Comparison of ENCODE assay signal across 20 cellular contexts in the genomic region with DNA sequence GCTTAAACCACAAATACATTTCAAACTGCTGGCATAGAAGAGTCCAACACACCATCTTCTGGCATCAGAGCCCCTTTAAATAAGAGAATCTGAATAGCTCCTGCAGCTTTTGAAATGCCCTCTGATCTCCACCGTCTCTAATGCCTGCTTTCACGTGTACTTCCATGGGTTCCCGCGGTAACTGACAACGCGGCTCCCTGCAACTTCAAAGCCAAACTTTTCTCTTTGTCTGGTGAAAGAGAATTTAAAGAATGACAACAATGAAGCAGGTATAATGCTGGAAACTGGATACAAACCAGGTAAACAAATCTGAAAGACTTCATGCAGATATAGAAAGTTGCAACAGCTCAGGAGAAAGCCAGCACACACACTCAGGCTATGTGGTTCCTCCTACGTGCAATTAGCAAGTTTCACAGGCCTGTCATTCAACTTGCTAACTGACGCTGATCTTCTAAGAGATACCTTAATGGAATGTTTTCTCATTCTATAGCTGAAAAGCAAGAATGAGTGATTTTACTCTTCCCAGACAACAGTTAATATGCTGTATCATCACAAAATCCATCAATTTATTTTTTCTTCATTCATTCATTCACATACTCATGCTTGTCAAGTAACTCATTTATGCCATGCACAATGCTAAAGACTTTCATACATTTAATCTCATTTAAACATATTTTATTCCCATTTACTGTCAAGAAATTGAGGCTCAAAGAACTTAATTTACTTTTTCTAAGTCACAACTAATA.
DNase-seq lines count a peak whose midpoint lies in the region; ATAC-seq and TF ChIP-seq lines count a peak whose summit lies in the region.
"Had no signal": no experiment of that assay in that cellular context is flagged by ENCODE, and none has a peak within 500 bp of the region (broad histone marks: within the 10 kb centered on the region; RNA-seq: fewer than 3 reads in every experiment).

No MANE protein-coding gene starts in this region.

- H3K9me3 ChIP-seq in IMR-90 (ENCODE audit: control insufficient read depth, insufficient read depth, low read length): no peaks in the 10 kb centered on the region
- H3K9me3 ChIP-seq: Peyer's patch, psoas muscle had no signal

- H3K4ac ChIP-seq in IMR-90 (ENCODE audit: low read depth, low read length): no peak overlapping the region

- TF ChIP-seq CTCF in IMR-90 (conservative IDR thresholded peaks at IDR 0.05; ENCODE audit: low read depth, low read length) (no peak), progenitor cell of endocrine pancreas (IDR thresholded peaks at IDR 0.05; ENCODE audit: unreplicated experiment) (no peak), chondrocyte (IDR thresholded peaks at IDR 0.05) (no peak)

- H3K36me3 ChIP-seq in IMR-90 (ENCODE audit: control insufficient read depth, insufficient read depth, low read length): no peaks in the 10 kb centered on the region
- H3K36me3 ChIP-seq: Peyer's patch had no signal

- intact Hi-C loops in IMR-90 (cut with micrococcal nuclease): no loop called here

- H3K56ac ChIP-seq in IMR-90 (ENCODE audit: extremely low read depth, insufficient read depth, low read length): no peak overlapping the region

- no peak overlapping the region for H2AFZ ChIP-seq in IMR-90 (replicated peaks; ENCODE audit: low read length, poor library complexity)

- H3K4me3 ChIP-seq in IMR-90 (ENCODE audit: insufficient read depth, low read depth, low read length): no peak overlapping the region
- H3K4me3 ChIP-seq: Peyer's patch, psoas muscle had no signal

- DNase-seq in IMR-90 (no peak), astrocyte of the hippocampus (ENCODE audit: low read depth, low spot score) (peak; percentile 31), kidney glomerular epithelial cell (lab: John Stamatoyannopoulos, UW) (peak; percentile 6), progenitor cell of endocrine pancreas (ENCODE audit: low spot score, unreplicated experiment) (no peak), chondrocyte (ENCODE audit: low spot score) (no peak), GDM1 (lab: John Stamatoyannopoulos, UW) (no peak), NCI-H1930 (lab: John Stamatoyannopoulos, UW) (no peak)
- DNase-seq in central memory CD4-positive, alpha-beta T cell: no peak
- DNase-seq: activated CD4-positive, alpha-beta memory T cell treated with anti-CD3 and anti-CD28 coated beads for 36 hours; activated T-cell treated with anti-CD3 and anti-CD28 coated beads for 4 hours; AML-193; amygdala; DMS79 treated with DMSO at 0.1 percent for 48 hours; effector CD4-positive, alpha-beta T cell; naive thymus-derived CD8-positive, alpha-beta T cell; NCI-H1436 treated with DMSO at 0.1 percent for 48 hours; NCI-H82; Peyer's patch; psoas muscle had no signal

- no peak overlapping the region for H2BK15ac ChIP-seq in IMR-90 (ENCODE audit: low read depth, low read length)

- H3K27me3 ChIP-seq in IMR-90 (ENCODE audit: control insufficient read depth, insufficient read depth, low read length): no peaks in the 10 kb centered on the region
- H3K27me3 ChIP-seq: Peyer's patch had no signal

- H3K27me3 Mint-ChIP-seq in progenitor cell of endocrine pancreas (no peaks in the 10 kb centered on the region), chondrocyte (ENCODE audit: low read depth) (peaks cover 3% of the 10 kb centered on the region)
- H3K27me3 Mint-ChIP-seq: memory B cell had no signal

- no peaks in the 10 kb centered on the region for H3K9me1 ChIP-seq in IMR-90 (ENCODE audit: insufficient read depth, low read length)

- no peak overlapping the region for H4K5ac ChIP-seq in IMR-90 (ENCODE audit: low read depth, low read length)

- no peak for TF ChIP-seq RAD21 in IMR-90 (IDR thresholded peaks at IDR 0.05; ENCODE audit: low read length)

- no peak for TF ChIP-seq POLR2A in IMR-90 (IDR thresholded peaks at IDR 0.05; ENCODE audit: low read depth, low read length)

- dilution Hi-C loops in IMR-90 (cut with HindIII; ENCODE audit: low sequenced_read_pairs, unreplicated experiment): no loop called here

- CTCF ChIA-PET in IMR-90 (lab: Yijun Ruan, JAX): no interaction called here

- H2BK20ac ChIP-seq in IMR-90 (ENCODE audit: low read depth, low read length): no peak overlapping the region

- peak overlapping the region; percentile 41 for H3K27ac Mint-ChIP-seq in progenitor cell of endocrine pancreas
- H3K27ac Mint-ChIP-seq in chondrocyte (ENCODE audit: unreplicated experiment): no peak overlapping the region
- H3K27ac Mint-ChIP-seq: activated CD4-positive, alpha-beta memory T cell treated with anti-CD3 and anti-CD28 coated beads for 36 hours; memory B cell; naive thymus-derived CD8-positive, alpha-beta T cell had no signal

- no peak overlapping the region for H2BK5ac ChIP-seq in IMR-90 (ENCODE audit: low read depth, low read length, poor library complexity, severe bottlenecking)

- BruUV-seq in IMR-90 (replicated peaks; lab: Mats Ljungman, UMichigan): no TSS peak

- ATAC-seq in IMR-90 (ENCODE audit: low read depth): no peak
- ATAC-seq: naive thymus-derived CD8-positive, alpha-beta T cell; psoas muscle had no signal

- H3K9ac ChIP-seq in IMR-90 (ENCODE audit: low read depth, low read length): no peak overlapping the region; the same call in 1 of the 2 replicates

- no peak overlapping the region for H4K91ac ChIP-seq in IMR-90 (ENCODE audit: insufficient read depth, low read depth, low read length)

- no peaks in the 10 kb centered on the region for H3K79me1 ChIP-seq in IMR-90 (ENCODE audit: low read depth in 1 of 2, low read length in 2 of 2)

- H3K18ac ChIP-seq in IMR-90 (ENCODE audit: low read depth, low read length): no peak overlapping the region

- H3K4me1 Mint-ChIP-seq in progenitor cell of endocrine pancreas (ENCODE audit: low read depth): peaks cover 50% of the 10 kb centered on the region
- no peaks in the 10 kb centered on the region for H3K4me1 Mint-ChIP-seq in chondrocyte (ENCODE audit: low read depth)
- H3K4me1 Mint-ChIP-seq: memory B cell; naive thymus-derived CD8-positive, alpha-beta T cell had no signal

- in situ Hi-C loops in IMR-90 (cut with MboI; ENCODE audit: low sequenced_read_pairs): loop anchor here (25.0 kb wide), 1 partner anchor 1221 kb away; no protein-coding TSS in a partner anchor

- no peak overlapping the region for H3K23ac ChIP-seq in IMR-90 (ENCODE audit: low read depth, low read length)

- no peaks in the 10 kb centered on the region for H3K36me3 Mint-ChIP-seq in progenitor cell of endocrine pancreas (ENCODE audit: insufficient read depth)
- H3K36me3 Mint-ChIP-seq in chondrocyte (ENCODE audit: low read depth): no peaks in the 10 kb centered on the region
- H3K36me3 Mint-ChIP-seq: activated CD4-positive, alpha-beta memory T cell treated with anti-CD3 and anti-CD28 coated beads for 36 hours; memory B cell; naive thymus-derived CD8-positive, alpha-beta T cell had no signal

- H3K4me3 Mint-ChIP-seq in progenitor cell of endocrine pancreas (ENCODE audit: low read depth): no peak overlapping the region
- no peak overlapping the region for H3K4me3 Mint-ChIP-seq in chondrocyte (ENCODE audit: unreplicated experiment)
- H3K4me3 Mint-ChIP-seq: activated CD4-positive, alpha-beta memory T cell treated with anti-CD3 and anti-CD28 coated beads for 36 hours; memory B cell; naive thymus-derived CD8-positive, alpha-beta T cell had no signal

- H3K4me1 ChIP-seq in IMR-90 (ENCODE audit: control insufficient read depth, insufficient read depth, low read length): no peaks in the 10 kb centered on the region
- H3K4me1 ChIP-seq: psoas muscle had no signal

- H3K9me3 Mint-ChIP-seq in progenitor cell of endocrine pancreas (ENCODE audit: low read depth) (no peaks in the 10 kb centered on the region), chondrocyte (ENCODE audit: low read depth) (no peaks in the 10 kb centered on the region)
- H3K9me3 Mint-ChIP-seq: activated CD4-positive, alpha-beta memory T cell treated with anti-CD3 and anti-CD28 coated beads for 36 hours; memory B cell; naive thymus-derived CD8-positive, alpha-beta T cell had no signal

- H4K8ac ChIP-seq in IMR-90 (ENCODE audit: low read depth in 2 of 2, low read length in 2 of 2): no peak overlapping the region

- no peak overlapping the region for H2AK9ac ChIP-seq in IMR-90 (replicated peaks; ENCODE audit: low read depth, low read length, poor library complexity)

- POLR2A ChIA-PET in IMR-90 (lab: Charles Lee; ENCODE audit: unreplicated experiment): no interaction called here

- no peak overlapping the region for H3K14ac ChIP-seq in IMR-90 (replicated peaks; ENCODE audit: low read depth, low read length)

- no peaks in the 10 kb centered on the region for H4K20me1 ChIP-seq in IMR-90 (ENCODE audit: insufficient read depth, low read length)

- WGBS in IMR-90 (ENCODE audit: extremely low coverage in 2 of 2, insufficient read length in 1 of 2), 2 experiments: no CpG with 5 or more reads among the region's 8 CpGs

- H2BK120ac ChIP-seq in IMR-90 (ENCODE audit: low read depth, low read length): no peak overlapping the region

- H3K27ac ChIP-seq in IMR-90 (ENCODE audit: insufficient read depth, low read length): no peak overlapping the region
- H3K27ac ChIP-seq: Peyer's patch, psoas muscle had no signal

- no peak overlapping the region for H3K4me2 ChIP-seq in IMR-90 (ENCODE audit: low read depth, low read length)

- H2AK5ac ChIP-seq in IMR-90 (ENCODE audit: low read depth, low read length): no peak overlapping the region

TF ChIP-seq in IMR-90, 13 proteins besides CTCF, POLR2A, EP300 and RAD21:
- TF ChIP-seq RFX5 (IDR thresholded peaks at IDR 0.05; ENCODE audit: low read depth, low read length) (no peak), MAFK (IDR thresholded peaks at IDR 0.05; ENCODE audit: low read depth, low read length) (peak; percentile 76)

Comparison
In these comparisons a context has a peak if more than half of its experiments do, and no peak if none do; other contexts are left out.
1. DNase-seq: peak in astrocyte of the hippocampus (single experiment) and kidney glomerular epithelial cell (single experiment); none in IMR-90 (single experiment), progenitor cell of endocrine pancreas (single experiment), central memory CD4-positive, alpha-beta T cell (single experiment), chondrocyte (single experiment), GDM1 (single experiment) and NCI-H1930 (0 of 2).